ENCODE assay signal across 18 cellular contexts in genomic region chr10:5643356-5643755, GRCh38. TPM values are rescaled to one million over a fixed set of nuclear protein-coding genes. Genes with fewer than 3 reads are reported as not detected.
DNase-seq lines count a peak whose midpoint lies in the region; ATAC-seq and TF ChIP-seq lines count a peak whose summit lies in the region.
"Had no signal": no experiment of that assay in that cellular context is flagged by ENCODE, and none has a peak within 500 bp of the region (broad histone marks: within the 10 kb centered on the region; RNA-seq: fewer than 3 reads in every experiment).

No MANE protein-coding gene starts in this region.

- peak overlapping the region; percentile 23 for H3K27ac ChIP-seq in GM23248
- peak overlapping the region in 3 of 4 donors; percentile 8 to 72 (median 70) for H3K27ac ChIP-seq in esophagus squamous epithelium
- H3K27ac ChIP-seq in right lobe of liver: peak overlapping the region; percentile 68 to 85 (median 84)
- peak overlapping the region; percentile 41 for H3K27ac ChIP-seq in stomach smooth muscle (ENCODE audit: low read length)
- H3K27ac ChIP-seq: psoas muscle had no signal

- peak overlapping the region; percentile 60 for H3K4me2 ChIP-seq in GM23248 (ENCODE audit: unreplicated experiment)

- ATAC-seq in right lobe of liver: no peak
- no peak for ATAC-seq in GM18867 (IDR thresholded peaks at IDR 0.05; ENCODE audit: unreplicated experiment)
- ATAC-seq: psoas muscle had no signal

- TF ChIP-seq CTCF in esophagus squamous epithelium (IDR thresholded peaks at IDR 0.05) (no peak), right lobe of liver (IDR thresholded peaks at IDR 0.05) (no peak)

- WGBS in GM23248 (ENCODE audit: low coverage in 1 of 2, low lambda C conversion rate in 2 of 2, missing lambda C conversion rate in 2 of 2), 2 experiments: 8 to 11% methylated on average over 4 of the region's 4 CpGs
- WGBS in esophagus squamous epithelium, 2 donors: 64 to 65% methylated on average over 4 of the region's 4 CpGs
- WGBS in right lobe of liver (ENCODE audit: insufficient coverage, low coverage, low lambda C conversion rate, missing lambda C conversion rate): 55% methylated on average over 4 of the region's 4 CpGs

- H3K79me2 ChIP-seq in GM23248 (ENCODE audit: insufficient read depth): no peaks in the 10 kb centered on the region

- no peaks in the 10 kb centered on the region for H4K20me1 ChIP-seq in GM23248 (ENCODE audit: insufficient read depth)

- DNase-seq in GM23248: peak; percentile 54
- no peak for DNase-seq in esophagus squamous epithelium (lab: John Stamatoyannopoulos, UW)
- no peak for DNase-seq in right lobe of liver
- DNase-seq in stimulated activated CD4-positive, alpha-beta T cell treated with anti-CD3 and anti-CD28 coated beads, Interleukin-4, amount 100 ng/mL, for 1 hour: no peak
- DNase-seq in NK-92 (lab: John Stamatoyannopoulos, UW; ENCODE audit: unreplicated experiment): no peak
- no peak for DNase-seq in NCI-H2081 treated with DMSO at 0.1 percent for 48 hours (lab: John Stamatoyannopoulos, UW)
- DNase-seq: activated CD4-positive, alpha-beta T cell treated with anti-CD3 and anti-CD28 coated beads, Interleukin-2, amount 50 U/mL, for 48 hours; activated T-cell treated with anti-CD3 and anti-CD28 coated beads, Interleukin-2, amount 50 U/mL, for 48 hours; Caco-2; HCEC 1CT; head of caudate nucleus; kidney glomerular epithelial cell; NCI-H2029; NCI-H524; psoas muscle; upper lobe of left lung had no signal

- H3K27me3 ChIP-seq in GM23248 (replicated peaks; ENCODE audit: insufficient read depth): no peaks in the 10 kb centered on the region
- H3K27me3 ChIP-seq in esophagus squamous epithelium: no peaks in the 10 kb centered on the region
- no peaks in the 10 kb centered on the region for H3K27me3 ChIP-seq in right lobe of liver
- no peaks in the 10 kb centered on the region for H3K27me3 ChIP-seq in stomach smooth muscle (ENCODE audit: control insufficient read depth in 1 of 2, insufficient read depth in 2 of 2, low read length in 2 of 2)
- H3K27me3 ChIP-seq: upper lobe of left lung had no signal

- in situ Hi-C loops in GM23248 (cut with MboI): no loop called here

- H3K36me3 ChIP-seq in GM23248 (ENCODE audit: low read depth) (peaks cover 10% of the 10 kb centered on the region; the same call in 1 of the 2 replicates), esophagus squamous epithelium (peaks cover 16 to 75% (median 18%) of the 10 kb centered on the region in 3 donors), right lobe of liver (peaks cover 0 to 42% (median 27%) of the 10 kb centered on the region in 4 donors), stomach smooth muscle (ENCODE audit: control insufficient read depth in 2 of 2, insufficient read depth in 2 of 2, low read length in 2 of 2) (peaks cover 43 to 49% of the 10 kb centered on the region in 2 donors)

- TF ChIP-seq POLR2A in esophagus squamous epithelium (IDR thresholded peaks at IDR 0.05): no peak
- no peak for TF ChIP-seq POLR2A in right lobe of liver (IDR thresholded peaks at IDR 0.05)

- intact Hi-C loops in esophagus squamous epithelium (cut with DNase I): no loop called here
- intact Hi-C loops in right lobe of liver (cut with DNase I): no loop called here

- H3K9ac ChIP-seq in GM23248 (peak overlapping the region; percentile 18), stomach smooth muscle (ENCODE audit: low read length in 2 of 2) (no peak overlapping the region)

- no peaks in the 10 kb centered on the region for H3K9me2 ChIP-seq in GM23248 (ENCODE audit: insufficient read depth)

- H2AFZ ChIP-seq in GM23248: peak overlapping the region; percentile 60

- H3K4me3 ChIP-seq in GM23248: no peak overlapping the region
- no peak overlapping the region for H3K4me3 ChIP-seq in esophagus squamous epithelium
- H3K4me3 ChIP-seq in right lobe of liver: no peak overlapping the region
- no peak overlapping the region for H3K4me3 ChIP-seq in stomach smooth muscle (ENCODE audit: low read length in 2 of 2)
- H3K4me3 ChIP-seq: psoas muscle, upper lobe of left lung had no signal

- H3F3A ChIP-seq in GM23248 (ENCODE audit: insufficient read depth): 0 out of 2 replicates have a peak, but pooled peaks cover 9% of the 10 kb centered on the region

- peaks cover 12% of the 10 kb centered on the region for H3K4me1 ChIP-seq in GM23248 (ENCODE audit: insufficient read depth)
- peaks cover 0 to 35% (median 8%) of the 10 kb centered on the region in 3 donors for H3K4me1 ChIP-seq in esophagus squamous epithelium
- H3K4me1 ChIP-seq in right lobe of liver: peaks cover 0 to 32% (median 16%) of the 10 kb centered on the region in 4 donors
- peaks cover 14% of the 10 kb centered on the region for H3K4me1 ChIP-seq in stomach smooth muscle (ENCODE audit: control insufficient read depth, insufficient read depth, low read length)
- H3K4me1 ChIP-seq: Caco-2, psoas muscle, upper lobe of left lung had no signal

- H3K9me3 ChIP-seq in GM23248 (ENCODE audit: low read depth): no peaks in the 10 kb centered on the region
- H3K9me3 ChIP-seq in esophagus squamous epithelium: no peaks in the 10 kb centered on the region
- no peaks in the 10 kb centered on the region for H3K9me3 ChIP-seq in right lobe of liver
- H3K9me3 ChIP-seq in stomach smooth muscle (ENCODE audit: control insufficient read depth in 2 of 2, low read length in 2 of 2): no peaks in the 10 kb centered on the region
- H3K9me3 ChIP-seq: Caco-2, psoas muscle, upper lobe of left lung had no signal

RNA-seq across cellular contexts. Expression of gene ASB13, which starts 23.0 kb away (rescaled TPM):
- 5.6 and 8.9 TPM in 2 replicates for total RNA-seq in GM23248 (2014; rRNA removed; shearing (Covaris generic))
- 7.5 and 8.9 TPM in 2 replicates for polyA plus RNA-seq in GM23248 (2016; fragmentation: Nextera tagmentation; extraction: Ambion mirVana)
- 10 to 100 TPM in 3 of 4 donors, 1 to 10 TPM in 1; 9.6 to 29.0 (median 15.7) TPM for total RNA-seq in esophagus squamous epithelium
- 100 to 1,000 TPM in 1 of 6 experiments, 10 to 100 TPM in 5; 19.7 to 117 (median 64.7) TPM for total RNA-seq in right lobe of liver

RNA-seq across cellular contexts. Expression of gene TASOR2, which starts 41.3 kb away (rescaled TPM):
- total RNA-seq in GM23248 (2014; rRNA removed; shearing (Covaris generic)): 51.9 and 60.7 TPM in 2 replicates
- polyA plus RNA-seq in GM23248 (2016; fragmentation: Nextera tagmentation; extraction: Ambion mirVana): 16.8 and 19.9 TPM in 2 replicates
- 10 to 100 TPM; 18.0 to 86.8 (median 41.4) TPM for total RNA-seq in esophagus squamous epithelium
- total RNA-seq in right lobe of liver: 10 to 100 TPM; 19.7 to 53.4 (median 29.6) TPM

Comparison
In these comparisons a context has a peak if more than half of its experiments do, and no peak if none do; other contexts are left out.
1. H3K27ac ChIP-seq: peak in every context shown above with its lines; median percentile 84 in right lobe of liver; 70 in esophagus squamous epithelium; 41 in stomach smooth muscle; 23 in GM23248.